8 cellular contexts compared by ENCODE assay signal in genomic region chr21:35508389-35508888, GRCh38.
DNase-seq lines count a peak whose midpoint lies in the region; ATAC-seq and TF ChIP-seq lines count a peak whose summit lies in the region.

No MANE protein-coding gene starts in this region.

- peak; percentile 74 for DNase-seq in Ammon's horn (ENCODE audit: low spot score)
- peak; percentile 51 for DNase-seq in HuH-7 (ENCODE audit: low spot score)
- peak; percentile 92 for DNase-seq in islet precursor cell
- peak; percentile 50 for DNase-seq in transverse colon
- DNase-seq in NCI-H1092 treated with DMSO at 0.1 percent for 48 hours (lab: John Stamatoyannopoulos, UW), result no peak
- DNase-seq in naive thymus-derived CD8-positive, alpha-beta T cell, result no peak
- DNase-seq in GM03348 (ENCODE audit: low spot score), result no peak

- in situ Hi-C loops in transverse colon (cut with MboI; ENCODE audit: low pct_ligation_motif_present in 1 of 4, low pct_unique_long_range_greater_than_20kb in 1 of 4, low sequenced_read_pairs in 3 of 4), result no loop called here

- no peaks in the 10 kb centered on the region for H3K27me3 Mint-ChIP-seq in naive thymus-derived CD8-positive, alpha-beta T cell

- POLR2A ChIA-PET in naive thymus-derived CD8-positive, alpha-beta T cell (lab: Charles Lee), result no interaction called here

- TF ChIP-seq EP300 in transverse colon (IDR thresholded peaks at IDR 0.05; ENCODE audit: low read depth), result no peak

- 40 to 55% methylated on average over 1 to 6 of the region's 6 CpGs for WGBS in transverse colon (ENCODE audit: low coverage in 1 of 2), 2 donors

- no peak overlapping the region for H3K27ac ChIP-seq in transverse colon

- no peaks in the 10 kb centered on the region for H3K27me3 ChIP-seq in transverse colon

- intact Hi-C loops in transverse colon (cut with DNase I; ENCODE audit: low total_unique reads), result no loop called here

- no peak overlapping the region for H3K4me3 Mint-ChIP-seq in naive thymus-derived CD8-positive, alpha-beta T cell

- peaks cover 0 to 17% (median 3%) of the 10 kb centered on the region in 4 donors for H3K4me1 ChIP-seq in transverse colon

- no peaks in the 10 kb centered on the region for H3K9me3 ChIP-seq in transverse colon

- TF ChIP-seq POLR2A in transverse colon (IDR thresholded peaks at IDR 0.05), result no peak

- H3K4me1 Mint-ChIP-seq in naive thymus-derived CD8-positive, alpha-beta T cell, result peaks cover 3 to 47% (median 43%) of the 10 kb centered on the region in 4 donors

- TF ChIP-seq CTCF in WI38 (IDR thresholded peaks at IDR 0.05; ENCODE audit: low read depth, low read length) (0 out of 2 replicates have a peak, but pooled peaks have one; percentile 15), transverse colon (IDR thresholded peaks at IDR 0.05) (no peak)

- H3K27ac Mint-ChIP-seq in naive thymus-derived CD8-positive, alpha-beta T cell, result peak overlapping the region in 3 of 10 donors; percentile 34 to 41 (median 34)

- H3K4me3 ChIP-seq in WI38 (ENCODE audit: low read depth, low read length) (no peak overlapping the region), transverse colon (no peak overlapping the region)

- ATAC-seq in naive thymus-derived CD8-positive, alpha-beta T cell, result no peak

- no peaks in the 10 kb centered on the region for H3K36me3 ChIP-seq in transverse colon

- H3K36me3 Mint-ChIP-seq in naive thymus-derived CD8-positive, alpha-beta T cell, result no peaks in the 10 kb centered on the region

- no peaks in the 10 kb centered on the region for H3K9me3 Mint-ChIP-seq in naive thymus-derived CD8-positive, alpha-beta T cell

Comparison
In these comparisons a context has a peak if more than half of its experiments do, and no peak if none do; other contexts are left out.
1. DNase-seq: peak in Ammon's horn (single experiment), HuH-7 (single experiment), islet precursor cell (single experiment) and transverse colon (single experiment); none in NCI-H1092 treated with DMSO at 0.1 percent for 48 hours (single experiment), naive thymus-derived CD8-positive, alpha-beta T cell (0 of 10) and GM03348 (single experiment).